11 cellular contexts compared by ENCODE assay signal in genomic region chr21:38333290-38334272, GRCh38.
DNase-seq lines count a peak whose midpoint lies in the region; ATAC-seq, FAIRE-seq and TF ChIP-seq lines count a peak whose summit lies in the region.
"Had no signal": no experiment of that assay in that cellular context is flagged by ENCODE, and none has a peak within 500 bp of the region (broad histone marks: within the 10 kb centered on the region; RNA-seq: fewer than 3 reads in every experiment).

No MANE protein-coding gene starts in this region.

- H3K36me3 ChIP-seq in brain microvascular endothelial cell (replicated peaks) = no peaks in the 10 kb centered on the region
- no peaks in the 10 kb centered on the region for H3K36me3 ChIP-seq in kidney (ENCODE audit: control insufficient read depth in 1 of 2, insufficient read depth in 2 of 2, low read length in 2 of 2)

- TF ChIP-seq CTCF in AG09319 (IDR thresholded peaks at IDR 0.05; ENCODE audit: low read depth, low read length) (peak; percentile 24), brain microvascular endothelial cell (IDR thresholded peaks at IDR 0.05; ENCODE audit: low read depth, low read length, missing control alignments) (peak; percentile 64), kidney (IDR thresholded peaks at IDR 0.05; ENCODE audit: borderline replicate concordance, extremely low read depth, insufficient read depth) (peak; percentile 11)

- intact Hi-C loops in kidney (cut with DNase I) (no loop called here), head of caudate nucleus (cut with DNase I) (no loop called here)

- no peak overlapping the region for H3K9ac ChIP-seq in kidney (ENCODE audit: low read length in 2 of 2)
- H3K9ac ChIP-seq: parathyroid adenoma had no signal

- in situ Hi-C loops in brain microvascular endothelial cell (cut with HindIII; ENCODE audit: low pct_ligation_motif_present, low sequenced_read_pairs) = no loop called here

- peaks cover 0 to 12% of the 10 kb centered on the region in 2 donors for H3K4me1 ChIP-seq in kidney (ENCODE audit: control insufficient read depth in 1 of 2, insufficient read depth in 1 of 2, low read depth in 1 of 2, low read length in 2 of 2)
- H3K4me1 ChIP-seq: parathyroid adenoma had no signal

- no peak for ATAC-seq in GM19452 (IDR thresholded peaks at IDR 0.05; ENCODE audit: unreplicated experiment)

- H3K27ac ChIP-seq in brain microvascular endothelial cell = no peak overlapping the region
- no peak overlapping the region for H3K27ac ChIP-seq in kidney (ENCODE audit: low read depth in 2 of 2, low read length in 2 of 2)
- H3K27ac ChIP-seq: parathyroid adenoma had no signal

- H3K4me3 ChIP-seq in brain microvascular endothelial cell (ENCODE audit: low read depth, low read length) (no peak overlapping the region), kidney (ENCODE audit: low read length in 2 of 2) (no peak overlapping the region)

- H3K27me3 ChIP-seq in brain microvascular endothelial cell (replicated peaks) = no peaks in the 10 kb centered on the region

- H3K9me3 ChIP-seq in kidney (ENCODE audit: control insufficient read depth in 1 of 2, low read length in 2 of 2) = no peaks in the 10 kb centered on the region

- FAIRE-seq in HTR-8/SVneo (lab: Jason Lieb, UNC) (no peak), kidney (lab: Jason Lieb, UNC) (no peak)
- FAIRE-seq: islet of Langerhans had no signal

- DNase-seq in AG09319 (ENCODE audit: extremely low read depth, low read depth) = no peak
- DNase-seq in HTR-8/SVneo (ENCODE audit: insufficient read length, low spot score) = peak; percentile 22
- DNase-seq in brain microvascular endothelial cell = no peak
- no peak for DNase-seq in kidney
- DNase-seq in DMS53 treated with DMSO at 0.1 percent for 48 hours (lab: John Stamatoyannopoulos, UW; ENCODE audit: unreplicated experiment) = no peak
- no peak for DNase-seq in head of caudate nucleus
- no peak for DNase-seq in activated T-cell treated with anti-CD3 and anti-CD28 coated beads, Interleukin-2, amount 50 U/mL, for 1 hour
- DNase-seq: C1 segment of cervical spinal cord had no signal

Comparison
In these comparisons a context has a peak if more than half of its experiments do, and no peak if none do; other contexts are left out.
1. CTCF ChIP-seq: peak in every context shown above with its lines; median percentile 64 in brain microvascular endothelial cell; 24 in AG09319; 11 in kidney.